ENCODE assay signal across 9 cellular contexts in genomic region chr6:170152111-170152926, GRCh38.
A peak's percentile ranks its signal among the peaks of the same experiment; 100 is the strongest.
DNase-seq lines count a peak whose midpoint lies in the region; ATAC-seq and TF ChIP-seq lines count a peak whose summit lies in the region.
"Had no signal": no experiment of that assay in that cellular context is flagged by ENCODE, and none has a peak within 500 bp of the region (broad histone marks: within the 10 kb centered on the region; RNA-seq: fewer than 3 reads in every experiment).

No MANE protein-coding gene starts in this region.

- H3K27ac Mint-ChIP-seq in nephron progenitor cell, result no peak overlapping the region

- peaks cover 61% of the 10 kb centered on the region for H3K4me1 Mint-ChIP-seq in nephron progenitor cell

- H3K27ac ChIP-seq in dorsolateral prefrontal cortex (peak overlapping the region in 53 of 59 donors; percentile 13 to 90 (median 71)), lower lobe of right lung (peak overlapping the region; percentile 80), transverse colon (peak overlapping the region; percentile 17 to 57 (median 40))

- no peaks in the 10 kb centered on the region for H3K9me3 Mint-ChIP-seq in nephron progenitor cell

- H3K4me3 ChIP-seq in dorsolateral prefrontal cortex (peak overlapping the region in 35 of 59 donors; percentile 0 to 42 (median 22)), lower lobe of right lung (peak overlapping the region; percentile 17), transverse colon (no peak overlapping the region)

- no peak overlapping the region for H3K4me3 Mint-ChIP-seq in nephron progenitor cell

- H3K36me3 ChIP-seq in lower lobe of right lung, result no peaks in the 10 kb centered on the region
- H3K36me3 ChIP-seq in transverse colon, result no peaks in the 10 kb centered on the region

- intact Hi-C loops in dorsolateral prefrontal cortex (cut with DNase I) (no loop called here), lower lobe of right lung (cut with DNase I) (no loop called here), transverse colon (cut with DNase I; ENCODE audit: low total_unique reads) (no loop called here)

- H3K27me3 ChIP-seq in dorsolateral prefrontal cortex (no peaks in the 10 kb centered on the region), lower lobe of right lung (ENCODE audit: low read depth) (peaks cover 25% of the 10 kb centered on the region), transverse colon (no peaks in the 10 kb centered on the region)

- DNase-seq in NCI-H1092 treated with DMSO at 0.1 percent for 48 hours (lab: John Stamatoyannopoulos, UW) (peak; percentile 76), NCI-H1092 (lab: John Stamatoyannopoulos, UW) (no peak), dorsolateral prefrontal cortex (peak in 7 of 10 donors; percentile 43 to 70 (median 56)), lower lobe of right lung (peak; percentile 70), transverse colon (peak; percentile 76), nephron progenitor cell (no peak)
- DNase-seq: KG1 had no signal

- no peaks in the 10 kb centered on the region for H3K36me3 Mint-ChIP-seq in nephron progenitor cell (ENCODE audit: low read depth)

- in situ Hi-C loops in transverse colon (cut with MboI; ENCODE audit: low pct_ligation_motif_present in 1 of 4, low pct_unique_long_range_greater_than_20kb in 1 of 4, low sequenced_read_pairs in 3 of 4), result no loop called here

- WGBS in transverse colon (ENCODE audit: low coverage in 1 of 2), 2 donors, result 57 to 62% methylated on average over 10 to 36 of the region's 36 CpGs

- TF ChIP-seq POLR2A in transverse colon (IDR thresholded peaks at IDR 0.05), result no peak

- ATAC-seq in lower lobe of right lung, result peak; percentile 61 to 70
- no peak for ATAC-seq in HG02970 (IDR thresholded peaks at IDR 0.05; ENCODE audit: low FRiP score, unreplicated experiment)
- ATAC-seq in HG02571 (IDR thresholded peaks at IDR 0.05; ENCODE audit: unreplicated experiment), result no peak

- H3K4me1 ChIP-seq in lower lobe of right lung (peaks cover 32% of the 10 kb centered on the region), transverse colon (peaks cover 6 to 15% (median 7%) of the 10 kb centered on the region in 4 donors)

- no peaks in the 10 kb centered on the region for H3K9me3 ChIP-seq in lower lobe of right lung
- no peaks in the 10 kb centered on the region for H3K9me3 ChIP-seq in transverse colon

- peaks cover 15% of the 10 kb centered on the region for H3K27me3 Mint-ChIP-seq in nephron progenitor cell (ENCODE audit: low read depth, poor library complexity)

- no peak for TF ChIP-seq CTCF in dorsolateral prefrontal cortex (IDR thresholded peaks at IDR 0.05 in 54 of 56, conservative IDR thresholded peaks at IDR 0.05 in 2 of 56; ENCODE audit: low read depth in 1 of 56, partially characterized antibody in 56 of 56)
- no peak for TF ChIP-seq CTCF in lower lobe of right lung (IDR thresholded peaks at IDR 0.05)
- TF ChIP-seq CTCF in transverse colon (IDR thresholded peaks at IDR 0.05), result no peak
- no peak for TF ChIP-seq CTCF in nephron progenitor cell (IDR thresholded peaks at IDR 0.05)

- no peak for TF ChIP-seq EP300 in transverse colon (IDR thresholded peaks at IDR 0.05; ENCODE audit: low read depth)

Comparison
In these comparisons a context has a peak if more than half of its experiments do, and no peak if none do; other contexts are left out.
1. DNase-seq: peak in NCI-H1092 treated with DMSO at 0.1 percent for 48 hours (single experiment), dorsolateral prefrontal cortex (7 of 10), lower lobe of right lung (single experiment) and transverse colon (single experiment); none in NCI-H1092 (single experiment) and nephron progenitor cell (single experiment).
2. H3K4me3 ChIP-seq: peak in dorsolateral prefrontal cortex (35 of 59) and lower lobe of right lung (single experiment); none in transverse colon (0 of 4).
3. ATAC-seq: peak in lower lobe of right lung (2 of 2); none in HG02970 (single experiment) and HG02571 (single experiment).
4. Peak in every context shown above with its lines, with median percentiles within 50 percentile points of each other: H3K27ac ChIP-seq.